In the genomic region with DNA sequence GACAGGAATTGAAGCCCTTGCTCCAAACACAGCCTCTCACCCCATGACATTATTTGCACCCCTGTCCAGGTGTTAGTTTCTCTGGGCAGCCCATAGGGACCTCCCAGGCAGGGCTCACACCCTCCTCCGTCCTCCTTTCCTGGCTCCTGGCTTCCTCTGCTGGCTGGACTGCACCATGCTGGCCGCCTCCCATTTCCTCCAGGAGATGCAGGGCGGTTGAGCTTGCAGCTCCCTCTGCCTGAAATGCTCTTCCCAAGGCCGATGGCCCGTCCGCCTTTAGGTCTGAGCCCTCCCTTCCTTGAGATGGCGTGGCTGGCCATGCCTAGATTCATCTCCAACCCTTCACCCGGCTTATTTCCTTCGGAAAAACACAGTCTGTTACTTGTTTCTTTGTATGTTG, we compare ENCODE assay signal across 1 cellular context.
A peak's percentile ranks its signal among the peaks of the same experiment; 100 is the strongest.
TF ChIP-seq lines count a peak whose summit lies in the region.

No MANE protein-coding gene starts in this region.

TF ChIP-seq in H1, 55 proteins besides CTCF, POLR2A, EP300 and RAD21:
- TF ChIP-seq, protein P1, sequence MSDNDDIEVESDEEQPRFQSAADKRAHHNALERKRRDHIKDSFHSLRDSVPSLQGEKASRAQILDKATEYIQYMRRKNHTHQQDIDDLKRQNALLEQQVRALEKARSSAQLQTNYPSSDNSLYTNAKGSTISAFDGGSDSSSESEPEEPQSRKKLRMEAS (IDR thresholded peaks at IDR 0.05), result 0 out of 2 replicates have a peak, but pooled peaks have one; percentile 17
- no peak for TF ChIP-seq PHF8 (conservative IDR thresholded peaks at IDR 0.05; ENCODE audit: low read depth, low read length)
- 0 out of 2 replicates have a peak, but pooled peaks have one; percentile 9 for TF ChIP-seq SP1 (IDR thresholded peaks at IDR 0.05; ENCODE audit: low read depth, low read length)
